8 cellular contexts compared by ENCODE assay signal in the genomic region with DNA sequence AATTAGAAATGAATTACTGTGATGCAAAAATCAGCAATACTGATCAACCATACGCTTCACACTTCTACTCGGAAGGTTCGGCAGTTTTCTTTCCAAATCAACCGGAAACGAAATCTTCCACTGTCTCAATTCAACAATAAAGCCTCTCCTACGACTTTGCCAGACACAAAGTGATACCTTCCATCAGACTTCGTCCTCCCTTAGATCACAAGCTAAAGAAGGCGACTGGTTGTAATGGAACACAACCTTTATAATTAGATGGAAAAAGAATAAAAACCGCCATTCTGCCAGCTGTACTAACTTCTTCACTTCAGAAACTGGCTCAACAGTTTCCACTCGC. TPM values are rescaled to one million over a fixed set of nuclear protein-coding genes. Genes with fewer than 3 reads are reported as not detected.
DNase-seq lines count a peak whose midpoint lies in the region; ATAC-seq and TF ChIP-seq lines count a peak whose summit lies in the region.

No MANE protein-coding gene starts in this region.

- no peak overlapping the region for H2BK12ac ChIP-seq in trophoblast cell (ENCODE audit: low read length)

- no TSS peak for BruUV-seq in PC-3 (replicated peaks; lab: Mats Ljungman, UMichigan)

- WGBS in esophagus, 2 donors: 0 to 1% methylated on average over 10 of the region's 10 CpGs
- no CpG with 5 or more reads among the region's 10 CpGs for whole genome bisulfite sequencing in trophoblast cell (ENCODE audit: extremely low coverage, insufficient coverage, insufficient read length)

- H3K9me3 ChIP-seq in PC-3 (ENCODE audit: low read length): no peaks in the 10 kb centered on the region
- no peaks in the 10 kb centered on the region for H3K9me3 ChIP-seq in esophagus (ENCODE audit: control insufficient read depth in 2 of 2, insufficient read depth in 1 of 2, low read depth in 1 of 2, low read length in 1 of 2)
- H3K9me3 ChIP-seq in trophoblast cell (ENCODE audit: insufficient read depth, low read depth, low read length): no peaks in the 10 kb centered on the region

- H2AK5ac ChIP-seq in trophoblast cell (ENCODE audit: low read length): no peak overlapping the region

- no peak overlapping the region for H2BK5ac ChIP-seq in trophoblast cell (ENCODE audit: low read depth, low read length, poor library complexity)

- H3K79me1 ChIP-seq in trophoblast cell (ENCODE audit: low read length): peaks cover 5% of the 10 kb centered on the region

- no peaks in the 10 kb centered on the region for H3K9me2 ChIP-seq in PC-3 (replicated peaks; ENCODE audit: low read length)

- peak overlapping the region; percentile 93 for H4K8ac ChIP-seq in trophoblast cell (ENCODE audit: low read depth, low read length)

- intact Hi-C loops in PC-3 (cut with micrococcal nuclease): loop anchor here (1.0 kb wide), 2 partner anchors 59 to 415 kb away; partner anchors contain the start of gene MAP6D1

- H2BK120ac ChIP-seq in trophoblast cell (ENCODE audit: insufficient read depth, low read length, poor library complexity): no peak overlapping the region

- H3K18ac ChIP-seq in trophoblast cell (ENCODE audit: low read length): no peak overlapping the region

- H2AFZ ChIP-seq in PC-3 (ENCODE audit: low read length) (peak overlapping the region; percentile 96), trophoblast cell (ENCODE audit: insufficient read depth, low read length, poor library complexity) (peak overlapping the region; percentile 95)

- peak overlapping the region; percentile 89 for H3K4ac ChIP-seq in trophoblast cell (ENCODE audit: low read depth, low read length)

- TF ChIP-seq CTCF in PC-3 (conservative IDR thresholded peaks at IDR 0.05; ENCODE audit: low read depth, low read length): no peak

- H4K12ac ChIP-seq in trophoblast cell (ENCODE audit: low read depth, low read length): peak overlapping the region; percentile 97

- H3K4me3 ChIP-seq in GM08714 (ENCODE audit: low read length) (peak overlapping the region; percentile 99), PC-3 (ENCODE audit: low read length) (peak overlapping the region; percentile 98), esophagus (ENCODE audit: low read depth in 1 of 2, low read length in 2 of 2) (peak overlapping the region; percentile 88 to 98), trophoblast cell (ENCODE audit: low read depth, low read length) (peak overlapping the region; percentile 97)

- peak overlapping the region; percentile 35 for H3K27ac ChIP-seq in PC-3 (ENCODE audit: low read length)
- peak overlapping the region in 1 of 2 donors; percentile 92 for H3K27ac ChIP-seq in esophagus (ENCODE audit: low read depth in 2 of 2, low read length in 1 of 2)
- no peak overlapping the region for H3K27ac ChIP-seq in trophoblast cell (ENCODE audit: low read depth, low read length)

- H3K4me2 ChIP-seq in PC-3 (ENCODE audit: low read length): peak overlapping the region; percentile 92
- peak overlapping the region; percentile 68 for H3K4me2 ChIP-seq in trophoblast cell (ENCODE audit: low read length)

- peaks cover 13% of the 10 kb centered on the region for H4K20me1 ChIP-seq in PC-3 (ENCODE audit: low read length)

- ATAC-seq in PC-3 (no peak), HG02759 (IDR thresholded peaks at IDR 0.05; ENCODE audit: unreplicated experiment) (no peak), HG03095 (IDR thresholded peaks at IDR 0.05; ENCODE audit: unreplicated experiment) (no peak), HG02870 (IDR thresholded peaks at IDR 0.05; ENCODE audit: unreplicated experiment) (no peak)

- peaks cover 9% of the 10 kb centered on the region; the same call in 1 of the 2 replicates for H3K36me3 ChIP-seq in PC-3 (ENCODE audit: low read depth, low read length)
- H3K36me3 ChIP-seq in esophagus (ENCODE audit: control insufficient read depth in 2 of 2, insufficient read depth in 2 of 2, low read length in 1 of 2): no peaks in the 10 kb centered on the region
- H3K36me3 ChIP-seq in trophoblast cell (ENCODE audit: control insufficient read depth in 1 of 2, insufficient read depth in 2 of 2, low read length in 2 of 2): peaks cover 0 to 2% of the 10 kb centered on the region in 2 experiments

- H3K79me2 ChIP-seq in PC-3 (ENCODE audit: low read length) (peaks cover 55% of the 10 kb centered on the region), trophoblast cell (ENCODE audit: control insufficient read depth, insufficient read depth, low read length, poor library complexity) (peaks cover 8% of the 10 kb centered on the region)

- no peak for DNase-seq in PC-3
- no peak for DNase-seq in trophoblast cell
- DNase-seq in NK-92 treated with Interleukin-12 subunit alpha and Interleukin-12 subunit beta, amount 100 ng/mL, for 24 hours (lab: John Stamatoyannopoulos, UW): no peak

- no peaks in the 10 kb centered on the region for H3K27me3 ChIP-seq in PC-3 (ENCODE audit: low read length)
- no peaks in the 10 kb centered on the region for H3K27me3 ChIP-seq in esophagus (ENCODE audit: control insufficient read depth in 1 of 2, insufficient read depth in 2 of 2, low read length in 2 of 2)
- H3K27me3 ChIP-seq in trophoblast cell (ENCODE audit: insufficient read depth, low read length): no peaks in the 10 kb centered on the region

- H3K23ac ChIP-seq in trophoblast cell (ENCODE audit: low read length): no peak overlapping the region

- peaks cover 12% of the 10 kb centered on the region; the same call in 1 of the 2 replicates for H3K4me1 ChIP-seq in PC-3 (ENCODE audit: insufficient read depth, low read length)
- no peaks in the 10 kb centered on the region for H3K4me1 ChIP-seq in esophagus (ENCODE audit: control insufficient read depth in 2 of 2, insufficient read depth in 2 of 2, low read length in 1 of 2)
- H3K4me1 ChIP-seq in trophoblast cell (ENCODE audit: control insufficient read depth in 1 of 2, insufficient read depth in 2 of 2, low read length in 2 of 2): peaks cover 0 to 3% of the 10 kb centered on the region in 2 experiments

- H3K14ac ChIP-seq in trophoblast cell (ENCODE audit: low read length): peak overlapping the region; percentile 86

- peak overlapping the region; percentile 89 for H4K91ac ChIP-seq in trophoblast cell (ENCODE audit: low read depth, low read length)

- H3K9ac ChIP-seq in PC-3 (ENCODE audit: low read length) (peak overlapping the region; percentile 92), trophoblast cell (ENCODE audit: low read length) (peak overlapping the region; percentile 91)

- CTCF ChIA-PET in PC-3 (lab: Charles Lee): interaction anchor here (0.6 kb wide), 2 partner anchors 88 to 344 kb away, joined by 4 to 5 read pairs; no protein-coding TSS in a partner anchor

- POLR2A ChIA-PET in PC-3 (lab: Charles Lee; ENCODE audit: unreplicated experiment): interaction anchor here (0.6 kb wide), 1 partner anchor 187 kb away, joined by 3 read pairs; the partner anchor contains the start of gene YEATS2

- H3F3A ChIP-seq in PC-3 (ENCODE audit: low read length, unreplicated experiment): no peaks in the 10 kb centered on the region

RNA-seq across cellular contexts. Expression of gene PARL, which starts 0.6 kb away (rescaled TPM):
- 66.3 and 69.2 TPM in 2 replicates for total RNA-seq in PC-3 (2014; rRNA removed)
- 10 to 100 TPM; 45.8 to 59.6 TPM for polyA plus RNA-seq in esophagus
- 54.4 and 56.6 TPM in 2 replicates for polyA plus RNA-seq in trophoblast cell (2013)

RNA-seq across cellular contexts. Expression of gene MAP6D1, which starts 58.7 kb away (rescaled TPM):
- 12.4 and 12.6 TPM in 2 replicates for total RNA-seq in PC-3 (2014; rRNA removed)
- polyA plus RNA-seq in esophagus: 1 to 10 TPM; 1.2 to 1.4 TPM
- polyA plus RNA-seq in trophoblast cell (2013): 3.0 and 3.5 TPM in 2 replicates
